ENCODE assay signal across 29 cellular contexts in genomic region chr6:17250237-17250636, GRCh38. TPM values are rescaled to one million over a fixed set of nuclear protein-coding genes. Genes with fewer than 3 reads are reported as not detected.
"Had no signal": no experiment of that assay in that cellular context is flagged by ENCODE, and none has a peak within 500 bp of the region (broad histone marks: within the 10 kb centered on the region; RNA-seq: fewer than 3 reads in every experiment).

No MANE protein-coding gene starts in this region.

- H3K27ac Mint-ChIP-seq: immature natural killer cell; naive thymus-derived CD8-positive, alpha-beta T cell; nephron progenitor cell; neural progenitor cell; progenitor cell of endocrine pancreas; stimulated activated naive CD8-positive, alpha-beta T cell treated with anti-CD3 and anti-CD28 coated beads, Interleukin-15, Interleukin-2, amounts not matched to agents 100 ng/mL and 50 ng/mL, for 24 hours had no signal

- H3K27me3 ChIP-seq: heart left ventricle, neural progenitor cell, ovary, tibial artery, upper lobe of right lung had no signal

- ATAC-seq: heart left ventricle; mucosa of descending colon; naive thymus-derived CD8-positive, alpha-beta T cell; right cardiac atrium; sciatic nerve; upper lobe of right lung had no signal

- H3K4me2 ChIP-seq: neural progenitor cell had no signal

- H3K4me1 Mint-ChIP-seq: immature natural killer cell; naive thymus-derived CD8-positive, alpha-beta T cell; nephron progenitor cell; neural progenitor cell had no signal

- DNase-seq: heart left ventricle; hypothalamus; immature natural killer cell; kidney; left ventricle myocardium inferior; midbrain; mucosa of descending colon; naive thymus-derived CD8-positive, alpha-beta T cell; nephron progenitor cell; ovary; retina; right cardiac atrium; stimulated activated CD4-positive, alpha-beta T cell treated with anti-CD3 and anti-CD28 coated beads, Interleukin-12 subunit alpha, Interleukin-12 subunit beta, amount 100 ng/mL, for 4 hours; stimulated activated CD4-positive, alpha-beta T cell treated with anti-CD3 and anti-CD28 coated beads, Interleukin-15, amount 100 ng/mL, for 24 hours; stimulated activated CD4-positive, alpha-beta T cell treated with anti-CD3 and anti-CD28 coated beads, Interleukin-2, amount 100 ng/mL, for 24 hours; stimulated activated CD4-positive, alpha-beta T cell treated with anti-CD3 and anti-CD28 coated beads, Interleukin-4, amount 100 ng/mL, for 1 hour; stimulated activated naive CD4-positive, alpha-beta T cell; tibial artery; trophoblast cell; upper lobe of right lung had no signal

- H3K36me3 Mint-ChIP-seq: immature natural killer cell; naive thymus-derived CD8-positive, alpha-beta T cell; neural progenitor cell had no signal

- H3K4me3 Mint-ChIP-seq: immature natural killer cell; naive thymus-derived CD8-positive, alpha-beta T cell; nephron progenitor cell; neural progenitor cell; stimulated activated naive CD8-positive, alpha-beta T cell treated with anti-CD3 and anti-CD28 coated beads, Interleukin-15, Interleukin-2, amounts not matched to agents 100 ng/mL and 50 ng/mL, for 24 hours had no signal

- H3K36me3 ChIP-seq: heart left ventricle, left ventricle myocardium inferior, neural progenitor cell, neutrophil, ovary, suprapubic skin, thoracic aorta, tibial artery, upper lobe of right lung had no signal

- H3K9ac ChIP-seq: neural progenitor cell had no signal

- H2AFZ ChIP-seq: neural progenitor cell had no signal

- H3K27ac ChIP-seq: heart left ventricle, left ventricle myocardium inferior, neural progenitor cell, neutrophil, ovary, skin epidermis, suprapubic skin, thoracic aorta, tibial artery, upper lobe of right lung had no signal

- H3K4me1 ChIP-seq: heart left ventricle, left ventricle myocardium inferior, neural progenitor cell, suprapubic skin, tibial artery, upper lobe of right lung had no signal

- H3K4me3 ChIP-seq: heart left ventricle, left ventricle myocardium inferior, lung, mucosa of descending colon, neural progenitor cell, ovary, skin epidermis, suprapubic skin, thoracic aorta, tibial artery, upper lobe of right lung had no signal

- H3K9me3 ChIP-seq: left ventricle myocardium inferior, mucosa of descending colon, neutrophil, ovary, suprapubic skin, thoracic aorta, tibial artery, upper lobe of right lung had no signal

- H3K27me3 Mint-ChIP-seq: progenitor cell of endocrine pancreas had no signal

RNA-seq across cellular contexts. Expression of gene RBM24, which starts 30.9 kb away (rescaled TPM):
- total RNA-seq: naive thymus-derived CD8-positive, alpha-beta T cell had no signal
- polyA plus RNA-seq: immature natural killer cell; naive thymus-derived CD8-positive, alpha-beta T cell had no signal
